In the genomic region with DNA sequence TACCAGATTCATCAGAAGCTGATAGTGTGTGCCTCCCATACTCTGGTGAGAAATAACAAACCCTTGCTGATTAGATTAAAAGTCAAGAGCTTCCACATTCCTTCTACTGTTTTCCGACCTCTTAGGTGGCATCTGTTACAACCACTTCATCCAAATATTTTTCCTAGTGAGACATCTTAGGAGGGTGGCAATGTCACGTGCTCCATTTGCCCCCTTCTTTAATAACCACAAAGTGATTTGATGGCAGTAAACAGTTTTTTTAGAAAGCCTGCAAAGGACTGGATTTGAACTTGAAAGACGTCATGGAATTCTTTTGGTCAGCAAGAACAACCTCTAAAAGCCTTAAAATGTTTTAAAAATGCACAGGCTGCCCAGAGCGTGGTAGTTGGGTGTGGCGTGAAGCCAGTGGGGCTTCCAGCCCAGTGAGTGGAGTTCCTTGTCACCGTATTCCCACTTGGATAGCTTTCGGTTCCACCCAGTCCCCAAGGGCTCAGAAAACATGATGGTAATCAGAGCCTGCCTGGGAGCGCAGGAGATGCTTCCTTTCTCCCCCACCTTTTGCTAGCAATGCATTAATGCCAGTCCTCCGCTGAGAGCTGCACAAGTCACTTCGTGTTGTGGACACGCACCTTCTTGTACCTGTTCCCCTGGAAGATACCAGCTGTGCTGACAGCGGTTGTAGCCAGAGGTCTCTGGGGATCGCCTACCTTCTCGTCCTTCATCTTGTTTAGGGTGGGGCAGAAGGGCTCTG, we compare ENCODE assay signal across 8 cellular contexts.
DNase-seq lines count a peak whose midpoint lies in the region; ATAC-seq and TF ChIP-seq lines count a peak whose summit lies in the region.

No MANE protein-coding gene starts in this region.

- no peak for TF ChIP-seq CTCF in OCI-LY3 (IDR thresholded peaks at IDR 0.05; ENCODE audit: low read depth, low read length)
- no peak for TF ChIP-seq CTCF in prostate gland (IDR thresholded peaks at IDR 0.05)

- DNase-seq in DMS53 treated with DMSO at 0.1 percent for 48 hours (lab: John Stamatoyannopoulos, UW; ENCODE audit: unreplicated experiment) (peak; percentile 41), epithelial cell of prostate (ENCODE audit: low read depth, low spot score) (no peak), prostate gland (ENCODE audit: low spot score) (peak; percentile 70), DMS114 treated with DMSO at 0.1 percent for 48 hours (lab: John Stamatoyannopoulos, UW; ENCODE audit: unreplicated experiment) (no peak)

- H3K4me3 ChIP-seq in OCI-LY3 (ENCODE audit: low read length) (peak overlapping the region; percentile 72), prostate gland (peak overlapping the region; percentile 11 to 17)

- H3K9ac ChIP-seq in OCI-LY3 (ENCODE audit: low read length), result no peak overlapping the region

- no peaks in the 10 kb centered on the region for H3K9me3 ChIP-seq in OCI-LY3 (ENCODE audit: insufficient read depth, low read length)
- H3K9me3 ChIP-seq in prostate gland, result no peaks in the 10 kb centered on the region

- no peaks in the 10 kb centered on the region for H3K79me2 ChIP-seq in OCI-LY3 (ENCODE audit: low read length)

- no peak for TF ChIP-seq POLR2A in prostate gland (IDR thresholded peaks at IDR 0.05)

- WGBS in prostate gland, result 41% methylated on average over 14 of the region's 14 CpGs

- no peak for ATAC-seq in HG02588 (IDR thresholded peaks at IDR 0.05; ENCODE audit: unreplicated experiment)
- ATAC-seq in GM18873 (IDR thresholded peaks at IDR 0.05; ENCODE audit: low FRiP score, unreplicated experiment), result no peak
- no peak for ATAC-seq in GM18861 (IDR thresholded peaks at IDR 0.05; ENCODE audit: unreplicated experiment)

- peaks cover 8% of the 10 kb centered on the region; the same call in 1 of the 2 replicates for H3K27me3 ChIP-seq in OCI-LY3 (ENCODE audit: low read depth, low read length)
- H3K27me3 ChIP-seq in prostate gland (replicated peaks; ENCODE audit: insufficient read depth), result no peaks in the 10 kb centered on the region

- H2AFZ ChIP-seq in OCI-LY3 (ENCODE audit: low read depth, low read length), result no peak overlapping the region

- H3K27ac ChIP-seq in OCI-LY3 (ENCODE audit: low read length), result no peak overlapping the region
- H3K27ac ChIP-seq in epithelial cell of prostate, result peak overlapping the region; percentile 95
- peak overlapping the region; percentile 87 to 88 for H3K27ac ChIP-seq in prostate gland

- no peaks in the 10 kb centered on the region for H3K36me3 ChIP-seq in OCI-LY3 (replicated peaks; ENCODE audit: low read depth, low read length)
- H3K36me3 ChIP-seq in prostate gland, result no peaks in the 10 kb centered on the region

- H3K4me2 ChIP-seq in OCI-LY3 (ENCODE audit: low read length), result peak overlapping the region; percentile 93

- H3K4me1 ChIP-seq in OCI-LY3 (ENCODE audit: low read length) (peaks cover 28% of the 10 kb centered on the region), prostate gland (replicated peaks) (peaks cover 2% of the 10 kb centered on the region)

- intact Hi-C loops in prostate gland (cut with DNase I), result no loop called here

- no peaks in the 10 kb centered on the region for H4K20me1 ChIP-seq in OCI-LY3 (ENCODE audit: insufficient read depth, low read length)

Comparison
In these comparisons a context has a peak if more than half of its experiments do, and no peak if none do; other contexts are left out.
1. DNase-seq: peak in DMS53 treated with DMSO at 0.1 percent for 48 hours (single experiment) and prostate gland (single experiment); none in epithelial cell of prostate (single experiment) and DMS114 treated with DMSO at 0.1 percent for 48 hours (single experiment).